Comparison of ENCODE assay signal across 18 cellular contexts in the genomic region with DNA sequence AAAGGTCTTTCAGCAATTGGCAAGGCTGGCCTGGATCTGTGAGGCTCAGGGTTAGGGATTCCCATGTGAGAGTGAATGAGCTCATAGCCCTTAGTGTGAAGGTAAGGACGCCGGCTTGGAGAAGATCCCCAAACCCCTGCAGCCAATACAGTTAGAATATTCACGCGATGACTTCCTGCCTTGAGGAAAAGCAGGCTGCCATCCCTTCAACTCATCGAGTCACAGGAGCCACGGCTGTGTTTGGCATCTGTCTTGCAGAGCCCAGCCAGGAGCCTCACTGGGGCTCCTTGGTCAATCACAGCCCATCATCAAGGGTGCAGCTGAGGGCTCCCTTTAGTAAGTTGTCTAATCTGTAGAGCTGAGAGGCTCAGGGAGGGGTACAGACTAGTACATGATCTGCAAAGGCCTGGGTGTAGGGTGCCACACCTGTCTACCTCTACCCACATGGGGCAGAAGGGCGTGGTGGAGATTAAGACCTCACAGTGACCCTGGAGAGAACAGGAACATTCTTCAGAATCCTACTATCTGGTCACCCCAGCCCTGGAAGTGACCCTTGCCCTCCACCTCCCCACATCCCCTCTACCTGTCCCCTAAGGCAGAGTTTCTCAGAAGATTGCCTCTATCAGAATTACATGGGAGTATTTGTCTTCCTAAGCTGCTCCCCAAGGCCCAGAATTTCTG. TPM values are rescaled to one million over a fixed set of nuclear protein-coding genes. Genes with fewer than 3 reads are reported as not detected.
A peak's percentile ranks its signal among the peaks of the same experiment; 100 is the strongest.
DNase-seq lines count a peak whose midpoint lies in the region; ATAC-seq and TF ChIP-seq lines count a peak whose summit lies in the region.
"Had no signal": no experiment of that assay in that cellular context is flagged by ENCODE, and none has a peak within 500 bp of the region (broad histone marks: within the 10 kb centered on the region; RNA-seq: fewer than 3 reads in every experiment).

No MANE protein-coding gene starts in this region.

- TF ChIP-seq CTCF in type B pancreatic cell (conservative IDR thresholded peaks at IDR 0.05) (no peak), thyroid gland (IDR thresholded peaks at IDR 0.05) (no peak)

- H3K27me3 Mint-ChIP-seq in activated T-cell treated with anti-CD3 and anti-CD28 coated beads, Interleukin-2, amount 50 U/mL, for 72 hours (ENCODE audit: low read depth), result no peaks in the 10 kb centered on the region
- no peaks in the 10 kb centered on the region for H3K27me3 Mint-ChIP-seq in activated T-cell treated with anti-CD3 and anti-CD28 coated beads, Interleukin-2, amount 50 U/mL, for 4 hours (ENCODE audit: low read depth)
- H3K27me3 Mint-ChIP-seq in activated CD4-positive, alpha-beta memory T cell treated with anti-CD3 and anti-CD28 coated beads, Interleukin-2, amount 10 ng/mL, durations not matched to agents 7 days and 5 days, result no peaks in the 10 kb centered on the region
- peaks cover 0 to 12% (median 7%) of the 10 kb centered on the region in 3 donors for H3K27me3 Mint-ChIP-seq in immature natural killer cell (ENCODE audit: low read depth in 3 of 3)
- peaks cover 33% of the 10 kb centered on the region for H3K27me3 Mint-ChIP-seq in type B pancreatic cell

- peaks cover 99% of the 10 kb centered on the region for H3K4me1 Mint-ChIP-seq in activated T-cell treated with anti-CD3 and anti-CD28 coated beads, Interleukin-2, amount 50 U/mL, for 72 hours (ENCODE audit: low read depth)
- peaks cover 99% of the 10 kb centered on the region for H3K4me1 Mint-ChIP-seq in activated T-cell treated with anti-CD3 and anti-CD28 coated beads, Interleukin-2, amount 50 U/mL, for 4 hours (ENCODE audit: low read depth)
- peaks cover 100% of the 10 kb centered on the region for H3K4me1 Mint-ChIP-seq in activated CD4-positive, alpha-beta memory T cell treated with anti-CD3 and anti-CD28 coated beads, Interleukin-2, amount 10 ng/mL, durations not matched to agents 7 days and 5 days
- H3K4me1 Mint-ChIP-seq in immature natural killer cell (peaks cover 100% of the 10 kb centered on the region in 2 donors), type B pancreatic cell (ENCODE audit: unreplicated experiment) (peaks cover 6% of the 10 kb centered on the region)

- H3K9me3 ChIP-seq in thyroid gland, result no peaks in the 10 kb centered on the region
- H3K9me3 ChIP-seq: SK-N-SH had no signal

- H3K27me3 ChIP-seq in thyroid gland, result no peaks in the 10 kb centered on the region

- peak in 1 of 2 donors; percentile 12 for DNase-seq in activated T-cell treated with anti-CD3 and anti-CD28 coated beads, Interleukin-2, amount 50 U/mL, for 72 hours
- DNase-seq in activated T-cell treated with anti-CD3 and anti-CD28 coated beads, Interleukin-2, amount 50 U/mL, for 4 hours, result no peak
- no peak for DNase-seq in activated CD4-positive, alpha-beta memory T cell treated with anti-CD3 and anti-CD28 coated beads, Interleukin-2, amount 10 ng/mL, durations not matched to agents 7 days and 5 days
- DNase-seq in immature natural killer cell (no peak), type B pancreatic cell (ENCODE audit: extremely low spot score, unreplicated experiment) (peak; percentile 37), G401 (ENCODE audit: low spot score) (no peak), thyroid gland (no peak)
- no peak for DNase-seq in activated CD4-positive, CD25-positive, alpha-beta regulatory T cell (lab: John Stamatoyannopoulos, UW)
- DNase-seq: ACHN, activated gamma-delta T cell treated with Interleukin-2 at 50 U/mL for 16 hours, COR-L47, EL, GM23248, kidney, NCI-H1436 treated with DMSO at 0.1 percent for 48 hours, SK-N-SH had no signal

- POLR2A ChIA-PET in activated CD4-positive, alpha-beta memory T cell treated with anti-CD3 and anti-CD28 coated beads, Interleukin-2, amount 10 ng/mL, durations not matched to agents 7 days and 5 days (lab: Charles Lee), result interaction anchor here (1.3 to 28.9 kb wide), 7 partner anchors 9 to 189 kb away, joined by 3 to 1195 read pairs (median 603); partner anchors contain the start of gene IL10RA

- in situ Hi-C loops in G401 (cut with HindIII; ENCODE audit: low sequenced_read_pairs), result no loop called here

- H3K9me3 Mint-ChIP-seq in activated T-cell treated with anti-CD3 and anti-CD28 coated beads, Interleukin-2, amount 50 U/mL, for 72 hours, result peaks cover 6 to 8% of the 10 kb centered on the region in 2 donors
- H3K9me3 Mint-ChIP-seq in activated T-cell treated with anti-CD3 and anti-CD28 coated beads, Interleukin-2, amount 50 U/mL, for 4 hours, result peaks cover 3% of the 10 kb centered on the region
- H3K9me3 Mint-ChIP-seq in activated CD4-positive, alpha-beta memory T cell treated with anti-CD3 and anti-CD28 coated beads, Interleukin-2, amount 10 ng/mL, durations not matched to agents 7 days and 5 days, result peaks cover 8% of the 10 kb centered on the region
- H3K9me3 Mint-ChIP-seq in immature natural killer cell (peaks cover 0 to 5% (median 0%) of the 10 kb centered on the region in 6 donors), type B pancreatic cell (no peaks in the 10 kb centered on the region)

- CTCF ChIA-PET in activated CD4-positive, alpha-beta memory T cell treated with anti-CD3 and anti-CD28 coated beads, Interleukin-2, amount 10 ng/mL, durations not matched to agents 7 days and 5 days (lab: Charles Lee), result interaction anchor here (0.7 to 15.4 kb wide), 4 partner anchors 17 to 48 kb away, joined by 3 to 192 read pairs (median 3); no protein-coding TSS in a partner anchor

- H3K4me3 ChIP-seq in thyroid gland (replicated peaks in 1 of 3), result no peak overlapping the region
- H3K4me3 ChIP-seq: GM23248, neural progenitor cell, tibial nerve had no signal

- no peak overlapping the region for H3K27ac ChIP-seq in thyroid gland
- H3K27ac ChIP-seq: GM23248, neural progenitor cell had no signal

- ATAC-seq in activated T-cell treated with anti-CD3 and anti-CD28 coated beads, Interleukin-2, amount 50 U/mL, for 72 hours (replicated peaks in 1 of 2), result no peak
- no peak for ATAC-seq in activated T-cell treated with anti-CD3 and anti-CD28 coated beads, Interleukin-2, amount 50 U/mL, for 4 hours

- H3K4me3 Mint-ChIP-seq in activated T-cell treated with anti-CD3 and anti-CD28 coated beads, Interleukin-2, amount 50 U/mL, for 72 hours, result peak overlapping the region; percentile 72 to 96
- H3K4me3 Mint-ChIP-seq in activated T-cell treated with anti-CD3 and anti-CD28 coated beads, Interleukin-2, amount 50 U/mL, for 4 hours, result no peak overlapping the region
- no peak overlapping the region for H3K4me3 Mint-ChIP-seq in activated CD4-positive, alpha-beta memory T cell treated with anti-CD3 and anti-CD28 coated beads, Interleukin-2, amount 10 ng/mL, durations not matched to agents 7 days and 5 days
- H3K4me3 Mint-ChIP-seq in immature natural killer cell (peak overlapping the region in 3 of 5 donors; percentile 19 to 80 (median 68)), type B pancreatic cell (no peak overlapping the region)
- H3K4me3 Mint-ChIP-seq: neural progenitor cell had no signal

- no peaks in the 10 kb centered on the region for H3K4me1 ChIP-seq in thyroid gland

- H3K36me3 Mint-ChIP-seq in activated T-cell treated with anti-CD3 and anti-CD28 coated beads, Interleukin-2, amount 50 U/mL, for 72 hours (ENCODE audit: insufficient read depth in 2 of 2), result peaks cover 10 to 18% of the 10 kb centered on the region in 2 donors
- peaks cover 18% of the 10 kb centered on the region for H3K36me3 Mint-ChIP-seq in activated T-cell treated with anti-CD3 and anti-CD28 coated beads, Interleukin-2, amount 50 U/mL, for 4 hours (ENCODE audit: insufficient read depth)
- H3K36me3 Mint-ChIP-seq in activated CD4-positive, alpha-beta memory T cell treated with anti-CD3 and anti-CD28 coated beads, Interleukin-2, amount 10 ng/mL, durations not matched to agents 7 days and 5 days (ENCODE audit: low read depth), result peaks cover 41% of the 10 kb centered on the region
- H3K36me3 Mint-ChIP-seq in immature natural killer cell, result peaks cover 12 to 19% (median 13%) of the 10 kb centered on the region in 3 donors
- no peaks in the 10 kb centered on the region for H3K36me3 Mint-ChIP-seq in type B pancreatic cell
- H3K36me3 Mint-ChIP-seq: neural progenitor cell had no signal

- H3K36me3 ChIP-seq in thyroid gland, result no peaks in the 10 kb centered on the region
- H3K36me3 ChIP-seq: neural progenitor cell, tibial nerve had no signal

- WGBS in thyroid gland, 2 donors, result 89 to 95% methylated on average over 7 of the region's 7 CpGs

- H3K27ac Mint-ChIP-seq in activated T-cell treated with anti-CD3 and anti-CD28 coated beads, Interleukin-2, amount 50 U/mL, for 72 hours, result peak overlapping the region; percentile 100
- peak overlapping the region; percentile 99 for H3K27ac Mint-ChIP-seq in activated CD4-positive, alpha-beta memory T cell treated with anti-CD3 and anti-CD28 coated beads, Interleukin-2, amount 10 ng/mL, durations not matched to agents 7 days and 5 days
- H3K27ac Mint-ChIP-seq in immature natural killer cell (peak overlapping the region; percentile 90 to 97 (median 94)), type B pancreatic cell (no peak overlapping the region)
- H3K27ac Mint-ChIP-seq: neural progenitor cell had no signal

- TF ChIP-seq POLR2A in thyroid gland (IDR thresholded peaks at IDR 0.05), result no peak

- intact Hi-C loops in thyroid gland (cut with DNase I), result no loop called here

RNA-seq across cellular contexts. Expression of gene IL10RA, which starts 18.5 kb away (rescaled TPM):
- total RNA-seq in activated T-cell treated with anti-CD3 and anti-CD28 coated beads, Interleukin-2, amount 50 U/mL, for 72 hours, result 100 to 1,000 TPM in 1 of 2 donors, 10 to 100 TPM in 1; 79.6 to 123 TPM
- 10 to 100 TPM; 30.5 to 39.3 (median 36.6) TPM for total RNA-seq in activated T-cell treated with anti-CD3 and anti-CD28 coated beads, Interleukin-2, amount 50 U/mL, for 4 hours
- total RNA-seq in activated CD4-positive, alpha-beta memory T cell treated with anti-CD3 and anti-CD28 coated beads, Interleukin-2, amount 10 ng/mL, durations not matched to agents 7 days and 5 days, result 100 to 1,000 TPM; 286 to 291 TPM
- 100 to 1,000 TPM; 215 to 460 (median 264) TPM for polyA plus RNA-seq in immature natural killer cell
- total RNA-seq in type B pancreatic cell (ENCODE audit: low replicate concordance), result 0.48 and 0.62 TPM in 2 replicates
- not detected in 2 replicates for total RNA-seq in G401 (2014; rRNA removed; shearing (Covaris generic))
- total RNA-seq in thyroid gland, result 10 to 100 TPM in 3 of 4 donors, 1 to 10 TPM in 1; 5.3 to 21.9 (median 10.6) TPM
- total RNA-seq: GM23248 had no signal
- polyA plus RNA-seq: GM23248, SK-N-SH had no signal

Comparison
In these comparisons a context has a peak if more than half of its experiments do, and no peak if none do; other contexts are left out.
1. H3K4me3 Mint-ChIP-seq: peak in activated T-cell treated with anti-CD3 and anti-CD28 coated beads, Interleukin-2, amount 50 U/mL, for 72 hours (2 of 2) and immature natural killer cell (3 of 5); none in activated T-cell treated with anti-CD3 and anti-CD28 coated beads, Interleukin-2, amount 50 U/mL, for 4 hours (single experiment), activated CD4-positive, alpha-beta memory T cell treated with anti-CD3 and anti-CD28 coated beads, Interleukin-2, amount 10 ng/mL, durations not matched to agents 7 days and 5 days (single experiment) and type B pancreatic cell (single experiment).